In the genomic region with DNA sequence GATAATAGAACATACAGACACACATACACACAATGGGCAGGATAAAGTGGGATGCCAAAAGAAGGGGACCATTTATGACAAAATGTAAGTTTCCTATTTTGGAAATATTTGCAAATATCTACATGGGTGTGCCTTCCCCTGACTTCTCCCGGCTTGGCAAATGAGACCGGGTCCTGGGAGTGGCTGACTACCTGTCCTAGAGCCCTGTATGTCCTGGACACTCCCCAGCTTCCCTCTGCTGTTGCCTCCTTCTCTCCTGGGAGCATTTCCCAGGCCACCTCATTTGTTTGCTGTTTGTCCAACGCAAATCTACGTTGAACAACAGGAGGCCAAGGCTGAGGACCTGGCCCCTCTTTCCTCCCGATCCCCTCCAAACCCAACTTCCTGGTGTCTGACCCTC, we compare ENCODE assay signal across 1 cellular context.
A peak's percentile ranks its signal among the peaks of the same experiment; 100 is the strongest.
TF ChIP-seq lines count a peak whose summit lies in the region.

No MANE protein-coding gene starts in this region.

TF ChIP-seq in HepG2, 621 proteins besides CTCF, POLR2A, EP300 and RAD21:
- TF ChIP-seq, protein P1, sequence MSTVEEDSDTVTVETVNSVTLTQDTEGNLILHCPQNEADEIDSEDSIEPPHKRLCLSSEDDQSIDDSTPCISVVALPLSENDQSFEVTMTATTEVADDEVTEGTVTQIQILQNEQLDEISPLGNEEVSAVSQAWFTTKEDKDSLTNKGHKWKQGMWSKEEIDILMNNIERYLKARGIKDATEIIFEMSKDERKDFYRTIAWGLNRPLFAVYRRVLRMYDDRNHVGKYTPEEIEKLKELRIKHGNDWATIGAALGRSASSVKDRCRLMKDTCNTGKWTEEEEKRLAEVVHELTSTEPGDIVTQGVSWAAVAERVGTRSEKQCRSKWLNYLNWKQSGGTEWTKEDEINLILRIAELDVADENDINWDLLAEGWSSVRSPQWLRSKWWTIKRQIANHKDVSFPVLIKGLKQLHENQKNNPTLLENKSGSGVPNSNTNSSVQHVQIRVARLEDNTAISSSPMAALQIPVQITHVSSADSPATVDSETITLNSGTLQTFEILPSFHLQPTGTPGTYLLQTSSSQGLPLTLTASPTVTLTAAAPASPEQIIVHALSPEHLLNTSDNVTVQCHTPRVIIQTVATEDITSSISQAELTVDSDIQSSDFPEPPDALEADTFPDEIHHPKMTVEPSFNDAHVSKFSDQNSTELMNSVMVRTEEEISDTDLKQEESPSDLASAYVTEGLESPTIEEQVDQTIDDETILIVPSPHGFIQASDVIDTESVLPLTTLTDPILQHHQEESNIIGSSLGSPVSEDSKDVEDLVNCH (CRISPR knock-in tag; IDR thresholded peaks at IDR 0.05): no peak
- 0 out of 2 replicates have a peak, but pooled peaks have one; percentile 11 for TF ChIP-seq SALL1 (CRISPR knock-in tag; IDR thresholded peaks at IDR 0.05)
- TF ChIP-seq, protein P2, sequence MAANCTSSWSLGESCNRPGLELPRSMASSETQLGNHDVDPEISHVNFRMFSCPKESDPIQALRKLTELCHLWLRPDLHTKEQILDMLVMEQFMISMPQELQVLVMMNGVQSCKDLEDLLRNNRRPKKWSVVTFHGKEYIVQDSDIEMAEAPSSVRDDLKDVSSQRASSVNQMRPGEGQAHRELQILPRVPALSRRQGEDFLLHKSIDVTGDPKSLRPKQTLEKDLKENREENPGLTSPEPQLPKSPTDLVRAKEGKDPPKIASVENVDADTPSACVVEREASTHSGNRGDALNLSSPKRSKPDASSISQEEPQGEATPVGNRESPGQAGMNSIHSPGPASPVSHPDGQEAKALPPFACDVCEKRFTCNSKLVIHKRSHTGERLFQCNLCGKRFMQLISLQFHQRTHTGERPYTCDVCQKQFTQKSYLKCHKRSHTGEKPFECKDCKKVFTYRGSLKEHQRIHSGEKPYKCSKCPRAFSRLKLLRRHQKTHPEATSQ (CRISPR knock-in tag; IDR thresholded peaks at IDR 0.05; ENCODE audit: borderline replicate concordance): no peak
